In genomic region chr14:23379331-23380196, GRCh38 we compare ENCODE assay signal across 9 cellular contexts. TPM values are rescaled to one million over a fixed set of nuclear protein-coding genes. Genes with fewer than 3 reads are reported as not detected.
DNase-seq lines count a peak whose midpoint lies in the region; ATAC-seq and TF ChIP-seq lines count a peak whose summit lies in the region.
"Had no signal": no experiment of that assay in that cellular context is flagged by ENCODE, and none has a peak within 500 bp of the region (broad histone marks: within the 10 kb centered on the region; RNA-seq: fewer than 3 reads in every experiment).

No MANE protein-coding gene starts in this region.

- no peak overlapping the region for H3K9ac ChIP-seq in KMS-11

- no peaks in the 10 kb centered on the region for H3K36me3 ChIP-seq in KMS-11 (ENCODE audit: insufficient read depth)
- no peaks in the 10 kb centered on the region for H3K36me3 ChIP-seq in adrenal gland (replicated peaks in 1 of 2)

- TF ChIP-seq CTCF in KMS-11 (conservative IDR thresholded peaks at IDR 0.05; ENCODE audit: low read depth, low read length) (peak; percentile 76), adrenal gland (IDR thresholded peaks at IDR 0.05) (peak; percentile 68 to 87 (median 80))

- H3K27ac ChIP-seq in KMS-11 (no peak overlapping the region), adrenal gland (no peak overlapping the region)

- peaks cover 9 to 18% of the 10 kb centered on the region in 2 donors for H3K27me3 Mint-ChIP-seq in T-cell

- TF ChIP-seq POLR2A in adrenal gland (IDR thresholded peaks at IDR 0.05), result no peak

- 24 to 61% (median 44%) methylated on average over 4 to 13 of the region's 13 CpGs for WGBS in adrenal gland, 4 donors

- no peaks in the 10 kb centered on the region for H3K9me3 ChIP-seq in adrenal gland (replicated peaks in 1 of 3)

- H4K20me1 ChIP-seq in KMS-11 (ENCODE audit: insufficient read depth), result no peaks in the 10 kb centered on the region

- no peak overlapping the region for H2AFZ ChIP-seq in KMS-11 (ENCODE audit: low read depth)

- intact Hi-C loops in adrenal gland (cut with DNase I), result loop anchor here in 1 of 2 donors (2.0 to 5.0 kb wide), 2 partner anchors 51 to 112 kb away; no protein-coding TSS in a partner anchor

- H3K4me3 ChIP-seq in KMS-11 (IDR thresholded peaks at IDR 0.05; ENCODE audit: insufficient read depth, low read depth, low read length) (no peak overlapping the region), adrenal gland (no peak overlapping the region)

- DNase-seq in DMS79 treated with DMSO at 0.1 percent for 48 hours (lab: John Stamatoyannopoulos, UW), result peak; percentile 69
- peak; percentile 25 to 73 (median 56) for DNase-seq in T-cell
- peak; percentile 33 to 63 (median 49) for DNase-seq in adrenal gland
- peak; percentile 84 for DNase-seq in iPS-NIHi11 (ENCODE audit: low spot score)
- peak; percentile 38 to 54 (median 42) for DNase-seq in stimulated activated CD4-positive, alpha-beta T cell treated with anti-CD3 and anti-CD28 coated beads, Interleukin-1b, Interleukin-23, amount 100 ng/mL, for 24 hours (ENCODE audit: low read depth in 4 of 4, low spot score in 1 of 4)
- DNase-seq in foreskin melanocyte, result no peak
- no peak for DNase-seq in NCI-H510A (lab: John Stamatoyannopoulos, UW)

- H3K4me1 ChIP-seq in KMS-11 (ENCODE audit: low read depth, poor library complexity, severe bottlenecking), result no peaks in the 10 kb centered on the region
- no peaks in the 10 kb centered on the region for H3K4me1 ChIP-seq in adrenal gland (replicated peaks in 1 of 2)

- H3K36me3 Mint-ChIP-seq in T-cell, result no peaks in the 10 kb centered on the region

- no peaks in the 10 kb centered on the region for H3K4me1 Mint-ChIP-seq in T-cell

- H3K4me2 ChIP-seq in KMS-11, result no peak overlapping the region

- H3K9me3 Mint-ChIP-seq in T-cell, result no peaks in the 10 kb centered on the region

- H3K79me2 ChIP-seq in KMS-11 (ENCODE audit: insufficient read depth, low read depth), result no peaks in the 10 kb centered on the region

- POLR2A ChIA-PET in T-cell (lab: Charles Lee), result no interaction called here

- no peak overlapping the region for H3K4me3 Mint-ChIP-seq in T-cell

- H3K27me3 ChIP-seq in KMS-11 (ENCODE audit: insufficient read depth, low read depth) (no peaks in the 10 kb centered on the region; the same call in 1 of the 2 replicates), adrenal gland (no peaks in the 10 kb centered on the region)

- ATAC-seq in T-cell (replicated peaks in 1 of 4), result peak; percentile 86 to 95 (median 88)

- CTCF ChIA-PET in T-cell (lab: Charles Lee), result interaction anchor here (0.9 to 2.4 kb wide), 16 partner anchors 10 to 311 kb away, joined by 3 to 13 read pairs (median 5); partner anchors contain the start of gene PABPN1 (in 1 of the 2)

- no peak overlapping the region for H3K27ac Mint-ChIP-seq in T-cell

RNA-seq across cellular contexts. Expression of gene CMTM5, which starts 2.7 kb away (rescaled TPM):
- total RNA-seq in T-cell (not detected), adrenal gland (1 to 10 TPM in 1 of 8 donors, under 1 TPM in 2, not detected in 5; 0.34 to 2.5 (median 0.35) TPM)
- 1 to 10 TPM in 2 of 3 donors, under 1 TPM in 1; 0.59 to 2.6 (median 1.9) TPM for polyA plus RNA-seq in adrenal gland
- total RNA-seq: activated CD8-positive, alpha-beta memory T cell treated with anti-CD3 and anti-CD28 coated beads for 36 hours had no signal

RNA-seq across cellular contexts. Expression of gene IL25, which starts 7.0 kb away (rescaled TPM):
- total RNA-seq in T-cell (not detected), adrenal gland (not detected)
- polyA plus RNA-seq in adrenal gland, result under 1 TPM in 1 of 3 donors, not detected in 2; 0.10 TPM
- total RNA-seq: activated CD8-positive, alpha-beta memory T cell treated with anti-CD3 and anti-CD28 coated beads for 36 hours had no signal

RNA-seq across cellular contexts. Expression of gene EFS, which starts 14.6 kb away (rescaled TPM):
- total RNA-seq in T-cell (under 1 TPM in 1 of 5 donors, not detected in 4; 0.15 TPM), adrenal gland (10 to 100 TPM in 1 of 8 donors, 1 to 10 TPM in 7; 2.1 to 12.9 (median 3.8) TPM)
- polyA plus RNA-seq in adrenal gland, result 10 to 100 TPM in 2 of 3 donors, 1 to 10 TPM in 1; 3.7 to 49.4 (median 11.1) TPM
- total RNA-seq: activated CD8-positive, alpha-beta memory T cell treated with anti-CD3 and anti-CD28 coated beads for 36 hours had no signal

RNA-seq across cellular contexts. Expression of gene SLC22A17, which starts 26.9 kb away (rescaled TPM):
- total RNA-seq in T-cell (10 to 100 TPM; 12.0 to 19.0 (median 17.3) TPM), adrenal gland (10 to 100 TPM; 11.8 to 76.1 (median 25.0) TPM)
- polyA plus RNA-seq in adrenal gland, result 100 to 1,000 TPM in 1 of 3 donors, 10 to 100 TPM in 2; 14.5 to 121 (median 53.9) TPM

RNA-seq across cellular contexts. Expression of gene MYH6, which starts 28.5 kb away (rescaled TPM):
- total RNA-seq in T-cell (not detected), adrenal gland (1 to 10 TPM in 1 of 8 donors, under 1 TPM in 2, not detected in 5; 0.04 to 1.5 (median 0.25) TPM)
- 1 to 10 TPM in 1 of 3 donors, under 1 TPM in 2; 0.27 to 5.2 (median 0.67) TPM for polyA plus RNA-seq in adrenal gland
- total RNA-seq: activated CD8-positive, alpha-beta memory T cell treated with anti-CD3 and anti-CD28 coated beads for 36 hours had no signal

Comparison
In these comparisons a context has a peak if more than half of its experiments do, and no peak if none do; other contexts are left out.
1. DNase-seq: peak in DMS79 treated with DMSO at 0.1 percent for 48 hours (single experiment), T-cell (34 of 34), adrenal gland (7 of 7), iPS-NIHi11 (single experiment) and stimulated activated CD4-positive, alpha-beta T cell treated with anti-CD3 and anti-CD28 coated beads, Interleukin-1b, Interleukin-23, amount 100 ng/mL, for 24 hours (4 of 4); none in foreskin melanocyte (single experiment) and NCI-H510A (single experiment).